ENCODE assay signal across 8 cellular contexts in genomic region chr22:38051900-38052862, GRCh38. TPM values are rescaled to one million over a fixed set of nuclear protein-coding genes. Genes with fewer than 3 reads are reported as not detected.
A peak's percentile ranks its signal among the peaks of the same experiment; 100 is the strongest.
DNase-seq lines count a peak whose midpoint lies in the region; ATAC-seq and TF ChIP-seq lines count a peak whose summit lies in the region.

No MANE protein-coding gene starts in this region.

- H3K4me3 Mint-ChIP-seq in MCF 10A (ENCODE audit: unreplicated experiment) (no peak overlapping the region), immature natural killer cell (peak overlapping the region in 2 of 5 donors; percentile 13 to 62)

- peak; percentile 62 for TF ChIP-seq CTCF in WI38 (IDR thresholded peaks at IDR 0.05; ENCODE audit: low read depth, low read length)
- peak; percentile 93 for TF ChIP-seq CTCF in MCF 10A (IDR thresholded peaks at IDR 0.05; ENCODE audit: unreplicated experiment)

- CTCF ChIA-PET in MCF 10A (lab: Yijun Ruan, JAX) = interaction anchor here (0.5 to 3.5 kb wide), 51 partner anchors 8 to 1932 kb away, joined by 3 to 38 read pairs (median 3); partner anchors contain the start of genes DMC1 and TOMM22

- H3K36me3 Mint-ChIP-seq in MCF 10A (ENCODE audit: insufficient read depth, unreplicated experiment) (no peaks in the 10 kb centered on the region), immature natural killer cell (no peaks in the 10 kb centered on the region)

- H3K4me3 ChIP-seq in WI38 (ENCODE audit: low read depth, low read length) = no peak overlapping the region

- no peak overlapping the region for H3K27ac Mint-ChIP-seq in MCF 10A (ENCODE audit: low read depth, unreplicated experiment)
- peak overlapping the region in 1 of 6 donors; percentile 44 for H3K27ac Mint-ChIP-seq in immature natural killer cell

- intact Hi-C loops in MCF 10A (cut with micrococcal nuclease) = loop anchor here (1.0 kb wide), 2 partner anchors 301 to 520 kb away; no protein-coding TSS in a partner anchor

- H3K9me3 Mint-ChIP-seq in MCF 10A (ENCODE audit: unreplicated experiment) (no peaks in the 10 kb centered on the region), immature natural killer cell (no peaks in the 10 kb centered on the region)

- peaks cover 5% of the 10 kb centered on the region for H3K4me1 Mint-ChIP-seq in MCF 10A (ENCODE audit: insufficient read depth, unreplicated experiment)
- H3K4me1 Mint-ChIP-seq in immature natural killer cell = peaks cover 15 to 18% of the 10 kb centered on the region in 2 donors

- peak; percentile 59 for ATAC-seq in HG02642 (IDR thresholded peaks at IDR 0.05; ENCODE audit: poor library complexity, unreplicated experiment)
- ATAC-seq in GM21786 (IDR thresholded peaks at IDR 0.05; ENCODE audit: unreplicated experiment) = no peak

- POLR2A ChIA-PET in MCF 10A (lab: Yijun Ruan, JAX) = interaction anchor here (0.6 to 1.3 kb wide), 8 partner anchors 9 to 689 kb away, joined by 3 to 8 read pairs (median 3); no protein-coding TSS in a partner anchor

- H3K27me3 Mint-ChIP-seq in MCF 10A (ENCODE audit: insufficient read depth, unreplicated experiment) (no peaks in the 10 kb centered on the region), immature natural killer cell (ENCODE audit: low read depth in 3 of 3) (peaks cover 5 to 10% (median 7%) of the 10 kb centered on the region in 3 donors)

- BruUV-seq in MCF 10A (replicated peaks; lab: Mats Ljungman, UMichigan) = no TSS peak

- peak; percentile 90 for DNase-seq in COLO668 (lab: John Stamatoyannopoulos, UW; ENCODE audit: unreplicated experiment)
- peak; percentile 32 for DNase-seq in NCI-H226
- peak; percentile 83 for DNase-seq in MCF 10A (ENCODE audit: unreplicated experiment)
- peak; percentile 76 to 80 (median 80) for DNase-seq in immature natural killer cell
- DNase-seq in stimulated activated CD4-positive, alpha-beta T cell treated with anti-CD3 and anti-CD28 coated beads, Interleukin-15, amount 100 ng/mL, for 24 hours = peak; percentile 82

RNA-seq across cellular contexts. Expression of gene PICK1, which starts 5.0 kb away (rescaled TPM):
- total RNA-seq in MCF 10A (2022) = 40.2 and 40.6 TPM in 2 replicates
- polyA plus RNA-seq in immature natural killer cell = 10 to 100 TPM in 1 of 3 donors, 1 to 10 TPM in 1, under 1 TPM in 1; 0.12 to 11.1 (median 6.0) TPM

RNA-seq across cellular contexts. Expression of gene SLC16A8, which starts 31.8 kb away (rescaled TPM):
- not detected in 2 replicates for total RNA-seq in MCF 10A (2022)
- under 1 TPM in 1 of 3 donors, not detected in 2; 0.42 TPM for polyA plus RNA-seq in immature natural killer cell

RNA-seq across cellular contexts. Expression of gene BAIAP2L2, which starts 58.3 kb away (rescaled TPM):
- total RNA-seq in MCF 10A (2022) = 3.6 and 7.1 TPM in 2 replicates
- polyA plus RNA-seq in immature natural killer cell = under 1 TPM in 1 of 3 donors, not detected in 2; 0.21 TPM

Comparison
In these comparisons a context has a peak if more than half of its experiments do, and no peak if none do; other contexts are left out.
1. DNase-seq: peak in every context shown above with its lines; median percentile 90 in COLO668; 83 in MCF 10A; 82 in stimulated activated CD4-positive, alpha-beta T cell treated with anti-CD3 and anti-CD28 coated beads, Interleukin-15, amount 100 ng/mL, for 24 hours; 80 in immature natural killer cell; 32 in NCI-H226.